In genomic region chr22:24407884-24408283, GRCh38 we compare ENCODE assay signal across 17 cellular contexts. TPM values are rescaled to one million over a fixed set of nuclear protein-coding genes. Genes with fewer than 3 reads are reported as not detected.
DNase-seq lines count a peak whose midpoint lies in the region; ATAC-seq and TF ChIP-seq lines count a peak whose summit lies in the region.
"Had no signal": no experiment of that assay in that cellular context is flagged by ENCODE, and none has a peak within 500 bp of the region (broad histone marks: within the 10 kb centered on the region; RNA-seq: fewer than 3 reads in every experiment).

No MANE protein-coding gene starts in this region.

- H2BK15ac ChIP-seq in mesenchymal stem cell (ENCODE audit: low read depth, poor library complexity, severe bottlenecking), result no peak overlapping the region

- TF ChIP-seq CTCF in heart left ventricle (IDR thresholded peaks at IDR 0.05), result no peak
- TF ChIP-seq CTCF in upper lobe of right lung (IDR thresholded peaks at IDR 0.05), result no peak

- peaks cover 34% of the 10 kb centered on the region for H3K4me1 Mint-ChIP-seq in activated T-helper 1 cell treated with anti-CD3 and anti-CD28 coated beads, Interleukin-12 subunit alpha, Interleukin-12 subunit beta, Interleukin-2, Interleukin-4 antibody, amounts not matched to agents 30 ng/mL and 10 ng/mL and 1 ng/mL, durations not matched to agents 14 hours and 24 hours and 36 hours (ENCODE audit: low read depth)

- no peaks in the 10 kb centered on the region for H3K9me3 ChIP-seq in right cardiac atrium (ENCODE audit: control insufficient read depth, low read length)
- no peaks in the 10 kb centered on the region for H3K9me3 ChIP-seq in heart left ventricle
- H3K9me3 ChIP-seq in mesenchymal stem cell (ENCODE audit: control insufficient read depth, low read length), result no peaks in the 10 kb centered on the region
- no peaks in the 10 kb centered on the region for H3K9me3 ChIP-seq in upper lobe of right lung
- H3K9me3 ChIP-seq: thoracic aorta had no signal

- peak overlapping the region; percentile 15 for H3K27ac Mint-ChIP-seq in activated T-helper 1 cell treated with anti-CD3 and anti-CD28 coated beads, Interleukin-12 subunit alpha, Interleukin-12 subunit beta, Interleukin-2, Interleukin-4 antibody, amounts not matched to agents 30 ng/mL and 10 ng/mL and 1 ng/mL, durations not matched to agents 14 hours and 24 hours and 36 hours

- peaks cover 43% of the 10 kb centered on the region for H3K79me1 ChIP-seq in mesenchymal stem cell (replicated peaks; ENCODE audit: low read length, poor library complexity, severe bottlenecking)

- H2BK5ac ChIP-seq in mesenchymal stem cell (ENCODE audit: low read depth, low read length, poor library complexity, severe bottlenecking), result no peak overlapping the region

- 70% methylated on average over 4 of the region's 4 CpGs for WGBS in right cardiac atrium
- 80 to 84% (median 81%) methylated on average over 4 of the region's 4 CpGs for WGBS in heart left ventricle, 4 donors
- 83% methylated on average over 4 of the region's 4 CpGs for WGBS in mesenchymal stem cell

- H3K4me3 ChIP-seq in right cardiac atrium (ENCODE audit: low read length) (no peak overlapping the region), heart left ventricle (no peak overlapping the region), mesenchymal stem cell (ENCODE audit: insufficient read depth in 1 of 2, low read depth in 1 of 2, low read length in 2 of 2) (no peak overlapping the region), upper lobe of right lung (no peak overlapping the region)
- H3K4me3 ChIP-seq: smooth muscle cell, thoracic aorta had no signal

- no peak overlapping the region for H3K4ac ChIP-seq in mesenchymal stem cell (ENCODE audit: low read depth in 1 of 2, low read length in 2 of 2)

- intact Hi-C loops in right cardiac atrium (cut with DNase I), result no loop called here
- intact Hi-C loops in heart left ventricle (cut with DNase I), result loop anchor here in 1 of 10 donors (10.0 kb wide), 1 partner anchor 73 kb away; no protein-coding TSS in a partner anchor
- intact Hi-C loops in activated T-helper 1 cell treated with anti-CD3 and anti-CD28 coated beads, Interleukin-12 subunit alpha, Interleukin-12 subunit beta, Interleukin-2, Interleukin-4 antibody, amounts not matched to agents 30 ng/mL and 10 ng/mL and 1 ng/mL, durations not matched to agents 14 hours and 24 hours and 36 hours (cut with micrococcal nuclease), result no loop called here
- intact Hi-C loops in upper lobe of right lung (cut with DNase I), result no loop called here

- no peak overlapping the region for H2AFZ ChIP-seq in mesenchymal stem cell (ENCODE audit: low read depth, low read length)
- H2AFZ ChIP-seq: parathyroid adenoma had no signal

- peak overlapping the region; percentile 80 to 81 for H3K18ac ChIP-seq in mesenchymal stem cell (ENCODE audit: low read depth in 1 of 2, low read length in 2 of 2)

- peaks cover 0 to 35% (median 15%) of the 10 kb centered on the region in 9 donors for H3K36me3 ChIP-seq in heart left ventricle
- H3K36me3 ChIP-seq in mesenchymal stem cell (ENCODE audit: control insufficient read depth in 1 of 2, insufficient read depth in 2 of 2, low read depth in 1 of 2, low read length in 2 of 2), result peaks cover 53 to 61% of the 10 kb centered on the region in 2 experiments
- peaks cover 13% of the 10 kb centered on the region for H3K36me3 ChIP-seq in upper lobe of right lung
- H3K36me3 ChIP-seq: thoracic aorta had no signal

- ATAC-seq in right cardiac atrium (no peak), heart left ventricle (no peak), upper lobe of right lung (no peak), HG02981 (IDR thresholded peaks at IDR 0.05; ENCODE audit: unreplicated experiment) (no peak)
- ATAC-seq: left cardiac atrium had no signal

- H3K9me3 Mint-ChIP-seq in activated T-helper 1 cell treated with anti-CD3 and anti-CD28 coated beads, Interleukin-12 subunit alpha, Interleukin-12 subunit beta, Interleukin-2, Interleukin-4 antibody, amounts not matched to agents 30 ng/mL and 10 ng/mL and 1 ng/mL, durations not matched to agents 14 hours and 24 hours and 36 hours, result no peaks in the 10 kb centered on the region
- H3K9me3 Mint-ChIP-seq: IgD-negative memory B cell had no signal

- peak overlapping the region in 1 of 2 experiments; percentile 3 for H3K14ac ChIP-seq in mesenchymal stem cell (ENCODE audit: low read length in 2 of 2)

- no peaks in the 10 kb centered on the region for H3K27me3 ChIP-seq in right cardiac atrium (ENCODE audit: control insufficient read depth, insufficient read depth)
- H3K27me3 ChIP-seq in heart left ventricle, result no peaks in the 10 kb centered on the region
- H3K27me3 ChIP-seq in mesenchymal stem cell (ENCODE audit: control insufficient read depth in 1 of 2, insufficient read depth in 1 of 2, low read length in 2 of 2), result no peaks in the 10 kb centered on the region
- no peaks in the 10 kb centered on the region for H3K27me3 ChIP-seq in upper lobe of right lung

- no peak overlapping the region for H3K9ac ChIP-seq in mesenchymal stem cell (ENCODE audit: low read length)
- H3K9ac ChIP-seq: parathyroid adenoma had no signal

- H2AK5ac ChIP-seq in mesenchymal stem cell (ENCODE audit: low read length, severe bottlenecking), result no peak overlapping the region

- peaks cover 23% of the 10 kb centered on the region for H3K4me1 ChIP-seq in right cardiac atrium (ENCODE audit: control insufficient read depth, insufficient read depth, low read length)
- peaks cover 0 to 60% (median 48%) of the 10 kb centered on the region in 12 donors for H3K4me1 ChIP-seq in heart left ventricle
- H3K4me1 ChIP-seq in mesenchymal stem cell (ENCODE audit: control insufficient read depth, insufficient read depth, low read depth, low read length), result peaks cover 37% of the 10 kb centered on the region
- peaks cover 20% of the 10 kb centered on the region for H3K4me1 ChIP-seq in upper lobe of right lung

- H2BK12ac ChIP-seq in mesenchymal stem cell (ENCODE audit: low read length in 2 of 2), result peak overlapping the region; percentile 4 to 42

- H3K4me2 ChIP-seq in mesenchymal stem cell (ENCODE audit: low read length, poor library complexity, severe bottlenecking), result no peak overlapping the region
- H3K4me2 ChIP-seq: smooth muscle cell had no signal

- no peak overlapping the region for H3K4me3 Mint-ChIP-seq in activated T-helper 1 cell treated with anti-CD3 and anti-CD28 coated beads, Interleukin-12 subunit alpha, Interleukin-12 subunit beta, Interleukin-2, Interleukin-4 antibody, amounts not matched to agents 30 ng/mL and 10 ng/mL and 1 ng/mL, durations not matched to agents 14 hours and 24 hours and 36 hours
- H3K4me3 Mint-ChIP-seq: IgD-negative memory B cell had no signal

- peak overlapping the region; percentile 25 for H3K27ac ChIP-seq in right cardiac atrium (ENCODE audit: low read length)
- peak overlapping the region in 5 of 12 donors; percentile 11 to 65 (median 33) for H3K27ac ChIP-seq in heart left ventricle
- no peak overlapping the region for H3K27ac ChIP-seq in mesenchymal stem cell (ENCODE audit: low read length, poor library complexity, severe bottlenecking)
- H3K27ac ChIP-seq in upper lobe of right lung, result peak overlapping the region; percentile 3
- H3K27ac ChIP-seq: parathyroid adenoma, thoracic aorta had no signal

- peaks cover 7% of the 10 kb centered on the region for H3K36me3 Mint-ChIP-seq in activated T-helper 1 cell treated with anti-CD3 and anti-CD28 coated beads, Interleukin-12 subunit alpha, Interleukin-12 subunit beta, Interleukin-2, Interleukin-4 antibody, amounts not matched to agents 30 ng/mL and 10 ng/mL and 1 ng/mL, durations not matched to agents 14 hours and 24 hours and 36 hours (ENCODE audit: low read depth)

- no peak overlapping the region for H3K23ac ChIP-seq in mesenchymal stem cell (ENCODE audit: low read length in 2 of 2)

- DNase-seq in right cardiac atrium, result no peak
- no peak for DNase-seq in heart left ventricle
- no peak for DNase-seq in activated T-helper 1 cell treated with anti-CD3 and anti-CD28 coated beads, Interleukin-12 subunit alpha, Interleukin-12 subunit beta, Interleukin-2, Interleukin-4 antibody, amounts not matched to agents 30 ng/mL and 10 ng/mL and 1 ng/mL, durations not matched to agents 14 hours and 24 hours and 36 hours (ENCODE audit: low spot score)
- no peak for DNase-seq in mesenchymal stem cell
- no peak for DNase-seq in upper lobe of right lung
- no peak for DNase-seq in germinal center (ENCODE audit: low spot score)
- DNase-seq in effector CD8-positive, alpha-beta T cell (lab: John Stamatoyannopoulos, UW), result no peak
- DNase-seq: central memory CD4-positive, alpha-beta T cell; GF-D8; left cardiac atrium; NCI-H1930; NCI-H446 had no signal

- peak overlapping the region; percentile 3 for H4K91ac ChIP-seq in mesenchymal stem cell (ENCODE audit: low read length)

- no peak for TF ChIP-seq POLR2A in heart left ventricle (IDR thresholded peaks at IDR 0.05)

- H4K8ac ChIP-seq in mesenchymal stem cell (ENCODE audit: low read length), result peak overlapping the region; percentile 53

- H2BK120ac ChIP-seq in mesenchymal stem cell (ENCODE audit: low read depth, low read length), result no peak overlapping the region

- no peaks in the 10 kb centered on the region for H3K27me3 Mint-ChIP-seq in activated T-helper 1 cell treated with anti-CD3 and anti-CD28 coated beads, Interleukin-12 subunit alpha, Interleukin-12 subunit beta, Interleukin-2, Interleukin-4 antibody, amounts not matched to agents 30 ng/mL and 10 ng/mL and 1 ng/mL, durations not matched to agents 14 hours and 24 hours and 36 hours (ENCODE audit: insufficient read depth)
- H3K27me3 Mint-ChIP-seq: IgD-negative memory B cell had no signal

RNA-seq across cellular contexts. Expression of gene ADORA2A, which starts 19.5 kb away (rescaled TPM):
- total RNA-seq in right cardiac atrium (1 to 10 TPM; 3.7 to 5.6 (median 4.8) TPM), heart left ventricle (10 to 100 TPM in 1 of 9 donors, 1 to 10 TPM in 8; 1.5 to 12.1 (median 4.5) TPM), upper lobe of right lung (17.2 TPM)
- polyA plus RNA-seq in right cardiac atrium (6.6 TPM), heart left ventricle (1 to 10 TPM; 3.9 to 5.5 TPM)
- 27.3 and 27.7 TPM in 2 replicates for total RNA-seq in activated T-helper 1 cell treated with anti-CD3 and anti-CD28 coated beads, Interleukin-12 subunit alpha, Interleukin-12 subunit beta, Interleukin-2, Interleukin-4 antibody, amounts not matched to agents 30 ng/mL and 10 ng/mL and 1 ng/mL, durations not matched to agents 14 hours and 24 hours and 36 hours
- polyA plus RNA-seq in mesenchymal stem cell (2013, experiment 1 of 2), result 1.0 TPM
- 1.1 TPM for polyA plus RNA-seq in mesenchymal stem cell (2013, experiment 2 of 2)
